In genomic region chr11:43649921-43650320, GRCh38 we compare ENCODE assay signal across 27 cellular contexts.
"Had no signal": no experiment of that assay in that cellular context is flagged by ENCODE, and none has a peak within 500 bp of the region (broad histone marks: within the 10 kb centered on the region; RNA-seq: fewer than 3 reads in every experiment).

No MANE protein-coding gene starts in this region.

- H3K27ac Mint-ChIP-seq: activated CD4-positive, alpha-beta memory T cell treated with anti-CD3 and anti-CD28 coated beads, Interleukin-2, amount 10 ng/mL, durations not matched to agents 7 days and 5 days; activated CD4-positive, alpha-beta T cell treated with anti-CD3 and anti-CD28 coated beads, Interleukin-2, amount 10 ng/mL, durations not matched to agents 7 days and 5 days; activated naive CD4-positive, alpha-beta T cell treated with anti-CD3 and anti-CD28 coated beads, Interleukin-2, amount 10 ng/mL, durations not matched to agents 7 days and 5 days; activated naive CD4-positive, alpha-beta T cell treated with anti-CD3 and anti-CD28 coated beads, Interleukin-2, amount 50 U/mL, for 72 hours; activated naive CD8-positive, alpha-beta T cell treated with anti-CD3 and anti-CD28 coated beads, Interleukin-2, amount 10 ng/mL, durations not matched to agents 7 days and 5 days; activated T-cell treated with anti-CD3 and anti-CD28 coated beads, Interleukin-2, amount 50 U/mL, for 24 hours; activated T-cell treated with anti-CD3 and anti-CD28 coated beads, Interleukin-2, amount 50 U/mL, for 72 hours; brain; endodermal cell; T-helper 17 cell; T-helper 2 cell treated with Interferon-gamma antibody and Interleukin-4, amounts not matched to agents 5 μg/mL and 100 μg/mL, for 36 hours had no signal

- H3K36me3 Mint-ChIP-seq: activated naive CD4-positive, alpha-beta T cell treated with anti-CD3 and anti-CD28 coated beads, Interleukin-2, amount 50 U/mL, for 72 hours had no signal

- DNase-seq: activated CD4-positive, alpha-beta memory T cell treated with anti-CD3 and anti-CD28 coated beads, Interleukin-2, amount 10 ng/mL, durations not matched to agents 7 days and 5 days; activated CD4-positive, alpha-beta T cell treated with anti-CD3 and anti-CD28 coated beads for 1 hour; activated CD4-positive, alpha-beta T cell treated with anti-CD3 and anti-CD28 coated beads for 4 hours; activated CD4-positive, alpha-beta T cell treated with anti-CD3 and anti-CD28 coated beads, Interleukin-2, amount 10 ng/mL, durations not matched to agents 7 days and 5 days; activated CD4-positive, alpha-beta T cell treated with anti-CD3 and anti-CD28 coated beads, Interleukin-2, amount 50 U/mL, for 4 hours; activated CD8-positive, alpha-beta memory T cell treated with anti-CD3 and anti-CD28 coated beads, Interleukin-2, amount 50 U/mL, for 48 hours; activated gamma-delta T cell; activated naive CD4-positive, alpha-beta T cell; activated naive CD4-positive, alpha-beta T cell treated with anti-CD3 and anti-CD28 coated beads, Interleukin-2, amount 10 ng/mL, durations not matched to agents 7 days and 5 days; activated naive CD8-positive, alpha-beta T cell treated with anti-CD3 and anti-CD28 coated beads, Interleukin-2, amount 10 ng/mL, durations not matched to agents 7 days and 5 days; activated T-cell treated with anti-CD3 and anti-CD28 coated beads for 4 hours; activated T-cell treated with anti-CD3 and anti-CD28 coated beads, Interleukin-2, amount 50 U/mL, for 24 hours; activated T-cell treated with anti-CD3 and anti-CD28 coated beads, Interleukin-2, amount 50 U/mL, for 72 hours; central memory CD4-positive, alpha-beta T cell; cerebellar nuclear complex; colonic mucosa; effector memory CD4-positive, alpha-beta T cell; endodermal cell; foreskin fibroblast; head of caudate nucleus; T-helper 17 cell; T1000 had no signal

- FAIRE-seq: frontal cortex had no signal

- H3K27me3 Mint-ChIP-seq: activated CD4-positive, alpha-beta memory T cell treated with anti-CD3 and anti-CD28 coated beads, Interleukin-2, amount 10 ng/mL, durations not matched to agents 7 days and 5 days; brain; T-helper 17 cell had no signal

- ATAC-seq: activated naive CD4-positive, alpha-beta T cell treated with anti-CD3 and anti-CD28 coated beads, Interleukin-2, amount 50 U/mL, for 72 hours; activated T-cell treated with anti-CD3 and anti-CD28 coated beads, Interleukin-2, amount 50 U/mL, for 72 hours; esophagus mucosa; T-helper 17 cell had no signal

- H3K4me3 Mint-ChIP-seq: activated CD4-positive, alpha-beta memory T cell treated with anti-CD3 and anti-CD28 coated beads, Interleukin-2, amount 10 ng/mL, durations not matched to agents 7 days and 5 days; activated CD4-positive, alpha-beta T cell treated with anti-CD3 and anti-CD28 coated beads, Interleukin-2, amount 10 ng/mL, durations not matched to agents 7 days and 5 days; activated naive CD4-positive, alpha-beta T cell treated with anti-CD3 and anti-CD28 coated beads, Interleukin-2, amount 10 ng/mL, durations not matched to agents 7 days and 5 days; activated naive CD8-positive, alpha-beta T cell treated with anti-CD3 and anti-CD28 coated beads, Interleukin-2, amount 10 ng/mL, durations not matched to agents 7 days and 5 days; activated T-cell treated with anti-CD3 and anti-CD28 coated beads, Interleukin-2, amount 50 U/mL, for 24 hours; activated T-cell treated with anti-CD3 and anti-CD28 coated beads, Interleukin-2, amount 50 U/mL, for 72 hours; brain; endodermal cell; T-helper 17 cell; T-helper 2 cell treated with Interferon-gamma antibody and Interleukin-4, amounts not matched to agents 5 μg/mL and 100 μg/mL, for 36 hours had no signal

- H3K9me3 Mint-ChIP-seq: activated CD4-positive, alpha-beta memory T cell treated with anti-CD3 and anti-CD28 coated beads, Interleukin-2, amount 10 ng/mL, durations not matched to agents 7 days and 5 days; activated naive CD4-positive, alpha-beta T cell treated with anti-CD3 and anti-CD28 coated beads, Interleukin-2, amount 10 ng/mL, durations not matched to agents 7 days and 5 days; T-helper 2 cell treated with Interferon-gamma antibody and Interleukin-4, amounts not matched to agents 5 μg/mL and 100 μg/mL, for 36 hours had no signal

- H3K4me1 Mint-ChIP-seq: T-helper 17 cell had no signal
